In genomic region chr16:23148166-23148512, GRCh38 we compare ENCODE assay signal across 8 cellular contexts. TPM values are rescaled to one million over a fixed set of nuclear protein-coding genes. Genes with fewer than 3 reads are reported as not detected.
DNase-seq lines count a peak whose midpoint lies in the region; ATAC-seq and TF ChIP-seq lines count a peak whose summit lies in the region.

No MANE protein-coding gene starts in this region.

- peak overlapping the region; percentile 80 for H3K4me2 ChIP-seq in parathyroid adenoma (ENCODE audit: low read length)

- H3K79me2 ChIP-seq in parathyroid adenoma = peaks cover 18% of the 10 kb centered on the region

- H3K4me3 ChIP-seq in Peyer's patch = peak overlapping the region; percentile 59 to 88 (median 72)
- H3K4me3 ChIP-seq in epithelial cell of proximal tubule (ENCODE audit: low read depth, low read length) = peak overlapping the region; percentile 63
- H3K4me3 ChIP-seq in parathyroid adenoma (ENCODE audit: low read depth, low read length) = peak overlapping the region; percentile 68

- H3K27ac ChIP-seq in Peyer's patch (peak overlapping the region; percentile 68 to 92 (median 80)), parathyroid adenoma (peak overlapping the region; percentile 70)

- no peaks in the 10 kb centered on the region for H3K9me3 Mint-ChIP-seq in Calu3 (ENCODE audit: low read depth, unreplicated experiment)

- H3K36me3 ChIP-seq in Peyer's patch = no peaks in the 10 kb centered on the region
- H3K36me3 ChIP-seq in parathyroid adenoma (ENCODE audit: control insufficient read depth, insufficient read depth, low read length) = no peaks in the 10 kb centered on the region

- H3K4me1 ChIP-seq in Peyer's patch = peaks cover 3 to 12% (median 4%) of the 10 kb centered on the region in 4 donors
- H3K4me1 ChIP-seq in parathyroid adenoma = peaks cover 6% of the 10 kb centered on the region

- H3K36me3 Mint-ChIP-seq in Calu3 (ENCODE audit: insufficient read depth, unreplicated experiment) = peaks cover 39% of the 10 kb centered on the region

- H3K27ac Mint-ChIP-seq in Calu3 (ENCODE audit: unreplicated experiment) = peak overlapping the region; percentile 96

- DNase-seq in Calu3 = no peak
- DNase-seq in Peyer's patch = no peak
- DNase-seq in epithelial cell of proximal tubule (ENCODE audit: low read depth) = no peak
- DNase-seq in erythroblast (lab: John Stamatoyannopoulos, UW) = no peak
- no peak for DNase-seq in stimulated activated CD4-positive, alpha-beta T cell treated with anti-CD3 and anti-CD28 coated beads, Interleukin-1b, Interleukin-23, amount 100 ng/mL, for 48 hours
- no peak for DNase-seq in HK-2 (ENCODE audit: unreplicated experiment)

- no peak for ATAC-seq in HG03139 (IDR thresholded peaks at IDR 0.05; ENCODE audit: unreplicated experiment)

- peaks cover 32% of the 10 kb centered on the region for H3K4me1 Mint-ChIP-seq in Calu3 (ENCODE audit: low read depth, unreplicated experiment)

- H3K9ac ChIP-seq in parathyroid adenoma = no peak overlapping the region

- CTCF ChIA-PET in Calu3 (lab: Charles Lee) = no interaction called here

- H3K27me3 Mint-ChIP-seq in Calu3 (ENCODE audit: unreplicated experiment) = peaks cover 22% of the 10 kb centered on the region

- no peak for TF ChIP-seq CTCF in Calu3 (IDR thresholded peaks at IDR 0.05; ENCODE audit: unreplicated experiment)
- TF ChIP-seq CTCF in Peyer's patch (IDR thresholded peaks at IDR 0.05) = no peak
- no peak for TF ChIP-seq CTCF in epithelial cell of proximal tubule (conservative IDR thresholded peaks at IDR 0.05; ENCODE audit: low read depth, low read length)
- no peak for TF ChIP-seq CTCF in parathyroid adenoma (IDR thresholded peaks at IDR 0.05)

- no TSS peak for BruUV-seq in Calu3 (replicated peaks; lab: Mats Ljungman, UMichigan)

- H3K27me3 ChIP-seq in Peyer's patch (no peaks in the 10 kb centered on the region), parathyroid adenoma (ENCODE audit: control insufficient read depth, insufficient read depth, low read length) (no peaks in the 10 kb centered on the region)

- TF ChIP-seq POLR2A in Peyer's patch (IDR thresholded peaks at IDR 0.05) (no peak), erythroblast (IDR thresholded peaks at IDR 0.05; ENCODE audit: low read length) (no peak)

- no peaks in the 10 kb centered on the region for H3K9me3 ChIP-seq in Peyer's patch
- H3K9me3 ChIP-seq in parathyroid adenoma (ENCODE audit: control insufficient read depth, low read length) = no peaks in the 10 kb centered on the region

- H2AFZ ChIP-seq in parathyroid adenoma = peak overlapping the region; percentile 85

- intact Hi-C loops in Calu3 (cut with micrococcal nuclease; ENCODE audit: unreplicated experiment) = loop anchor here (10.0 kb wide), 1 partner anchor 63 kb away; no protein-coding TSS in a partner anchor

- peak overlapping the region; percentile 95 for H3K4me3 Mint-ChIP-seq in Calu3 (ENCODE audit: low read depth, unreplicated experiment)

RNA-seq across cellular contexts. Expression of gene USP31, which starts 1.1 kb away (rescaled TPM):
- total RNA-seq in Calu3 (2022) = 19.4 and 23.6 TPM in 2 replicates
- 10 to 100 TPM in 2 of 4 donors, 1 to 10 TPM in 2; 6.3 to 12.4 (median 10.5) TPM for total RNA-seq in Peyer's patch
- 10.6 and 11.8 TPM in 2 replicates for total RNA-seq in epithelial cell of proximal tubule

RNA-seq across cellular contexts. Expression of gene SCNN1G, which starts 34.4 kb away (rescaled TPM):
- total RNA-seq in Calu3 (2022) = not detected in 2 replicates
- 1 to 10 TPM in 2 of 4 donors, under 1 TPM in 1, not detected in 1; 0.54 to 2.6 (median 1.4) TPM for total RNA-seq in Peyer's patch
- total RNA-seq in epithelial cell of proximal tubule = 0.07 and 0.17 TPM in 2 replicates
